35 cellular contexts compared by ENCODE assay signal in the genomic region with DNA sequence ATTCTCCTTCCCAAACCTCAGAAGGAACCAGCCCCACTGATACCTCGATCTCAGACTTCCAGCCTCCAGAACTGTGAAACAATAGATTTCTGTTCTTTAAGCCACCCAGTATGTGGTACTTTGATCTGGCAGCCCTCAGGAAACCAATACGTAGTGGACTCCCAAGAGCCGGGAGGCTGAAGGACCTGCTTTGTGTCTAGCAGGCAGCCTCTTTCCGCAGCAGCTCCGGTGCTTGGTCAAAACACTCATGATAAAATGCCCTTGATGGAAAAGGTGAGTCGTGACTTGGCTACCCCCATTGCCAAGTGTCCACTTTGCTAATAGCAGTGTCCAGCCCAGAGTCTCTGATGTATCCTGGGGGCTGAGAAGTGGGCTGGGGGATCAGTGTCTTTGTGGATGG.
"Had no signal": no experiment of that assay in that cellular context is flagged by ENCODE, and none has a peak within 500 bp of the region (broad histone marks: within the 10 kb centered on the region; RNA-seq: fewer than 3 reads in every experiment).

No MANE protein-coding gene starts in this region.

- H3K36me3 ChIP-seq: MG63 had no signal

- H3K27me3 ChIP-seq: MG63 had no signal

- DNase-seq: Karpas-422, Kasumi-1, MG63, MM.1S, MV-4-11, NCI-H1048, NCI-H1092, NCI-H1092 treated with DMSO at 0.1 percent for 48 hours, NCI-H1105, NCI-H1105 treated with DMSO at 0.1 percent for 48 hours, NCI-H1417, NCI-H1417 treated with DMSO at 0.1 percent for 48 hours, NCI-H1436, NCI-H1436 treated with DMSO at 0.1 percent for 48 hours, NCI-H146, NCI-H1694, NCI-H1694 treated with DMSO at 0.1 percent for 48 hours, NCI-H187, NCI-H187 treated with DMSO at 0.1 percent for 48 hours, NCI-H1930, NCI-H2029, NCI-H2081, NCI-H2081 treated with DMSO at 0.1 percent for 48 hours, NCI-H2107, NCI-H2171, NCI-H2171 treated with DMSO at 0.1 percent for 48 hours, NCI-H2227 treated with DMSO at 0.1 percent for 48 hours, NCI-H226, NCI-H345, NCI-H446, NCI-H446 treated with DMSO at 0.1 percent for 48 hours, NCI-H510A, NCI-H510A treated with DMSO at 0.1 percent for 48 hours, NCI-H524, NCI-H524 treated with DMSO at 0.1 percent for 48 hours had no signal

- H3K4me3 ChIP-seq: MG63 had no signal

- H3K9me3 ChIP-seq: MG63 had no signal
